Comparison of ENCODE assay signal across 26 cellular contexts in genomic region chrX:130700629-130701028, GRCh38.
"Had no signal": no experiment of that assay in that cellular context is flagged by ENCODE, and none has a peak within 500 bp of the region (broad histone marks: within the 10 kb centered on the region; RNA-seq: fewer than 3 reads in every experiment).

No MANE protein-coding gene starts in this region.

- FAIRE-seq: endometrium, islet of Langerhans, keratinocyte had no signal

- DNase-seq: cortex of kidney; effector CD8-positive, alpha-beta T cell; effector memory CD8-positive, alpha-beta T cell; endodermal cell; erythroblast; esophagus squamous epithelium; foreskin fibroblast; foreskin melanocyte; gastrocnemius medialis; glutamatergic neuron; head of caudate nucleus; heart right ventricle; hippocampal formation; left cardiac atrium; left lung; left ventricle myocardium superior; lower lobe of right lung; mesenchymal stem cell; mucosa of descending colon; naive B cell; naive thymus-derived CD8-positive, alpha-beta T cell had no signal

- H3K4me1 ChIP-seq: esophagus squamous epithelium, left lung, lower lobe of right lung had no signal

- H3K4me3 ChIP-seq: esophagus squamous epithelium, gastrocnemius medialis, heart right ventricle, left lung, lower lobe of right lung, mucosa of descending colon had no signal

- H3K36me3 ChIP-seq: esophagus squamous epithelium, gastrocnemius medialis, left lung, lower lobe of right lung had no signal

- ATAC-seq: effector memory CD8-positive, alpha-beta T cell; esophagus mucosa; gastrocnemius medialis; heart right ventricle; left cardiac atrium; left lung; left ventricle myocardium superior; lower lobe of right lung; mucosa of descending colon; naive thymus-derived CD8-positive, alpha-beta T cell had no signal

- H3K27ac ChIP-seq: epithelial cell of prostate, esophagus squamous epithelium, gastrocnemius medialis, heart right ventricle, left lung, lower lobe of right lung had no signal

- H3K27me3 ChIP-seq: esophagus squamous epithelium, gastrocnemius medialis, left lung had no signal

- H3K9me3 ChIP-seq: esophagus squamous epithelium, gastrocnemius medialis, heart right ventricle, left lung, lower lobe of right lung, mucosa of descending colon had no signal
